16 cellular contexts compared by ENCODE assay signal in genomic region chr3:147404000-147404799, GRCh38. TPM values are rescaled to one million over a fixed set of nuclear protein-coding genes. Genes with fewer than 3 reads are reported as not detected.
A peak's percentile ranks its signal among the peaks of the same experiment; 100 is the strongest.
DNase-seq lines count a peak whose midpoint lies in the region; ATAC-seq, FAIRE-seq and TF ChIP-seq lines count a peak whose summit lies in the region.
"Had no signal": no experiment of that assay in that cellular context is flagged by ENCODE, and none has a peak within 500 bp of the region (broad histone marks: within the 10 kb centered on the region; RNA-seq: fewer than 3 reads in every experiment).

No MANE protein-coding gene starts in this region.

- in situ Hi-C loops in astrocyte of the spinal cord (cut with HindIII; ENCODE audit: low sequenced_read_pairs): no loop called here

- no peak for FAIRE-seq in H1 (lab: Jason Lieb, UNC)
- FAIRE-seq: K562 had no signal

- H3F3A ChIP-seq in GM23338 (replicated peaks; ENCODE audit: low read depth): peaks cover 48% of the 10 kb centered on the region

- peaks cover 98% of the 10 kb centered on the region for H3K27me3 ChIP-seq in GM23338 (ENCODE audit: insufficient read depth)
- peaks cover 46 to 87% (median 78%) of the 10 kb centered on the region in 4 experiments for H3K27me3 ChIP-seq in H1 (replicated peaks in 1 of 4; ENCODE audit: control insufficient read depth in 3 of 4, extremely low read depth in 1 of 4, insufficient read depth in 3 of 4, low read length in 3 of 4)
- peaks cover 7 to 99% of the 10 kb centered on the region in 2 experiments for H3K27me3 ChIP-seq in mesenchymal stem cell (ENCODE audit: control insufficient read depth in 1 of 2, insufficient read depth in 1 of 2, low read length in 2 of 2)

- peaks cover 6% of the 10 kb centered on the region; the same call in 1 of the 2 replicates for H3K9me2 ChIP-seq in GM23338 (ENCODE audit: insufficient read depth)

- H3K14ac ChIP-seq in H1 (ENCODE audit: insufficient read length) (no peak overlapping the region), mesenchymal stem cell (ENCODE audit: low read length in 2 of 2) (no peak overlapping the region)

- no peaks in the 10 kb centered on the region for H3K79me2 ChIP-seq in GM23338 (replicated peaks; ENCODE audit: insufficient read depth)
- no peaks in the 10 kb centered on the region for H3K79me2 ChIP-seq in H1 (ENCODE audit: control insufficient read depth in 1 of 2, insufficient read depth in 2 of 2, low read length in 2 of 2)

- H4K91ac ChIP-seq in H1 (replicated peaks; ENCODE audit: insufficient read length, low read length) (no peak overlapping the region), mesenchymal stem cell (ENCODE audit: low read length) (no peak overlapping the region)

- POLR2A ChIA-PET in H1 (lab: Charles Lee; ENCODE audit: partially characterized antibody): interaction anchor here (1.5 to 3.5 kb wide), 2 partner anchors 12 to 26 kb away, joined by 9 to 24 read pairs; no protein-coding TSS in a partner anchor

- WGBS in H1 (ENCODE audit: extremely low coverage in 1 of 2, insufficient coverage in 1 of 2, insufficient read length in 1 of 2, insufficient replicate concordance in 2 of 2, low coverage in 1 of 2, low lambda C conversion rate in 2 of 2, missing lambda C conversion rate in 1 of 2), 2 experiments: 19% methylated on average over 11 of the region's 11 CpGs; no CpG with 5 or more reads in 1 of the 2 experiments
- WGBS in mesenchymal stem cell: 46% methylated on average over 10 of the region's 11 CpGs

- no peaks in the 10 kb centered on the region for H3K36me3 Mint-ChIP-seq in GM23338 (ENCODE audit: low read depth)

- no peak overlapping the region for H3K56ac ChIP-seq in H1 (replicated peaks; ENCODE audit: insufficient read length, low read depth, low read length)

- H2BK12ac ChIP-seq in H1 (ENCODE audit: low read depth, low read length): 0 out of 2 replicates have a peak overlapping the region, but pooled peaks have one; percentile 51
- no peak overlapping the region for H2BK12ac ChIP-seq in mesenchymal stem cell (ENCODE audit: low read length in 2 of 2)

- no peaks in the 10 kb centered on the region for H3K79me1 ChIP-seq in H1 (ENCODE audit: low read depth, low read length)
- H3K79me1 ChIP-seq in mesenchymal stem cell (replicated peaks; ENCODE audit: low read length, poor library complexity, severe bottlenecking): peaks cover 8% of the 10 kb centered on the region

- CTCF ChIA-PET in H1 (lab: Charles Lee; ENCODE audit: partially characterized antibody): interaction anchor here (0.9 to 27.3 kb wide), 11 partner anchors 8 to 52 kb away, joined by 3 to 485 read pairs (median 7); no protein-coding TSS in a partner anchor

- peak overlapping the region; percentile 71 for H3K4me3 ChIP-seq in GM23338
- peak overlapping the region; percentile 54 for H3K4me3 ChIP-seq in astrocyte of the spinal cord (ENCODE audit: low read depth, low read length)
- H3K4me3 ChIP-seq in H1 (ENCODE audit: extremely low read depth in 1 of 4, insufficient read depth in 2 of 4, low read depth in 3 of 4, low read length in 4 of 4): peak overlapping the region in 2 of 4 experiments; percentile 26 to 40; a peak in 4 of 8 replicates
- H3K4me3 ChIP-seq in mesenchymal stem cell (ENCODE audit: insufficient read depth in 1 of 2, low read depth in 1 of 2, low read length in 2 of 2): no peak overlapping the region
- H3K4me3 ChIP-seq: BLaER1, K562 had no signal

- H2BK20ac ChIP-seq in H1 (ENCODE audit: low read length): no peak overlapping the region

- H2AFZ ChIP-seq in GM23338 (no peak overlapping the region), H1 (ENCODE audit: low read length) (no peak overlapping the region), mesenchymal stem cell (ENCODE audit: low read depth, low read length) (no peak overlapping the region)

- H3K36me3 ChIP-seq in GM23338 (ENCODE audit: insufficient read depth): no peaks in the 10 kb centered on the region
- H3K36me3 ChIP-seq in H1 (ENCODE audit: control insufficient read depth in 2 of 4, insufficient read depth in 4 of 4, low read length in 3 of 4): no peaks in the 10 kb centered on the region; a peak in 1 of 8 replicates
- H3K36me3 ChIP-seq in mesenchymal stem cell (ENCODE audit: control insufficient read depth in 1 of 2, insufficient read depth in 2 of 2, low read depth in 1 of 2, low read length in 2 of 2): no peaks in the 10 kb centered on the region
- H3K36me3 ChIP-seq: BLaER1 had no signal

- peaks cover 9% of the 10 kb centered on the region for H3K23me2 ChIP-seq in H1 (ENCODE audit: low read depth, low read length)

- H3K4me2 ChIP-seq in GM23338 (peak overlapping the region; percentile 95), H1 (ENCODE audit: insufficient read depth in 1 of 2, low read depth in 2 of 2, low read length in 2 of 2) (peak overlapping the region; percentile 62 to 91), mesenchymal stem cell (ENCODE audit: low read length, poor library complexity, severe bottlenecking) (peak overlapping the region; percentile 84)
- H3K4me2 ChIP-seq: BLaER1 had no signal

- no peak overlapping the region; the same call in 1 of the 2 replicates for H3K18ac ChIP-seq in H1 (ENCODE audit: extremely low read depth, low read length)
- no peak overlapping the region for H3K18ac ChIP-seq in mesenchymal stem cell (ENCODE audit: low read depth in 1 of 2, low read length in 2 of 2)

- peaks cover 82% of the 10 kb centered on the region for H3K4me1 Mint-ChIP-seq in GM23338

- H4K8ac ChIP-seq in H1 (ENCODE audit: extremely low read depth, insufficient read depth, low read length) (no peak overlapping the region), mesenchymal stem cell (ENCODE audit: low read length) (no peak overlapping the region)

- peaks cover 99% of the 10 kb centered on the region for H3K27me3 Mint-ChIP-seq in GM23338 (ENCODE audit: insufficient read depth, low read depth, poor library complexity)

- H3K23ac ChIP-seq in H1 (ENCODE audit: insufficient read length): no peak overlapping the region
- no peak overlapping the region for H3K23ac ChIP-seq in mesenchymal stem cell (ENCODE audit: low read length in 2 of 2)

- H3K27ac ChIP-seq in GM23338 (ENCODE audit: low read depth) (no peak overlapping the region), H1 (ENCODE audit: low read depth, low read length) (no peak overlapping the region), mesenchymal stem cell (ENCODE audit: low read length, poor library complexity, severe bottlenecking) (peak overlapping the region; percentile 19)
- H3K27ac ChIP-seq: BLaER1 had no signal

- H3K9ac ChIP-seq in H1 (replicated peaks in 1 of 4; ENCODE audit: extremely low read depth in 1 of 4, low read depth in 3 of 4, low read length in 3 of 4): no peak overlapping the region; a peak in 1 of 7 replicates
- H3K9ac ChIP-seq in mesenchymal stem cell (ENCODE audit: low read length): no peak overlapping the region
- H3K9ac ChIP-seq: BLaER1 had no signal

- TF ChIP-seq EP300 in H1 (IDR thresholded peaks at IDR 0.05; ENCODE audit: borderline replicate concordance in 1 of 2, low read depth in 2 of 2, low read length in 2 of 2): no peak

- H2BK120ac ChIP-seq in H1 (replicated peaks; ENCODE audit: low read depth, low read length) (no peak overlapping the region), mesenchymal stem cell (ENCODE audit: low read depth, low read length) (no peak overlapping the region)

- no peak; the same call in 2 of the 3 replicates for ATAC-seq in GM23338
- no peak for ATAC-seq in HG03039 (IDR thresholded peaks at IDR 0.05; ENCODE audit: unreplicated experiment)
- ATAC-seq: K562, PC-3 had no signal

- peak; percentile 12 for DNase-seq in GM23338 (ENCODE audit: low spot score)
- DNase-seq in astrocyte of the spinal cord (ENCODE audit: low read depth, low spot score): peak; percentile 45
- DNase-seq in H1 (ENCODE audit: low read depth in 1 of 2, low spot score in 2 of 2): peak in 1 of 2 experiments; percentile 47
- no peak for DNase-seq in mesenchymal stem cell
- DNase-seq in activated CD8-positive, alpha-beta memory T cell treated with anti-CD3 and anti-CD28 coated beads, Interleukin-2, amount 50 U/mL, for 4 hours: no peak
- no peak for DNase-seq in activated naive CD4-positive, alpha-beta T cell treated with anti-CD3 and anti-CD28 coated beads, Interleukin-2, amount 50 U/mL, for 16 hours
- DNase-seq in activated naive CD4-positive, alpha-beta T cell treated with Interleukin-2 at 50 U/mL for 16 hours: no peak
- DNase-seq: 8988T, HCEC 1CT, NCI-H146, NCI-H2107, PC-3 had no signal

- H3K4me1 ChIP-seq in GM23338 (ENCODE audit: insufficient read depth): peaks cover 86% of the 10 kb centered on the region
- H3K4me1 ChIP-seq in H1 (replicated peaks in 1 of 4; ENCODE audit: control insufficient read depth in 3 of 4, insufficient read depth in 4 of 4, low read length in 3 of 4): peaks cover 21 to 38% (median 26%) of the 10 kb centered on the region in 4 experiments
- peaks cover 24% of the 10 kb centered on the region for H3K4me1 ChIP-seq in mesenchymal stem cell (ENCODE audit: control insufficient read depth, insufficient read depth, low read depth, low read length)

- H4K5ac ChIP-seq in H1 (ENCODE audit: insufficient read length, low read depth, low read length): no peak overlapping the region

- H2BK15ac ChIP-seq in H1 (ENCODE audit: low read length) (0 out of 2 replicates have a peak overlapping the region, but pooled peaks have one; percentile 31), mesenchymal stem cell (ENCODE audit: low read depth, poor library complexity, severe bottlenecking) (no peak overlapping the region)

- H3K27ac Mint-ChIP-seq in GM23338: no peak overlapping the region

- H3K9me3 ChIP-seq in H1 (ENCODE audit: insufficient read depth in 2 of 2, low read depth in 1 of 2, low read length in 1 of 2) (no peaks in the 10 kb centered on the region), mesenchymal stem cell (ENCODE audit: control insufficient read depth, low read length) (no peaks in the 10 kb centered on the region)

- peak overlapping the region; percentile 55 for H3K4me3 Mint-ChIP-seq in GM23338

- TF ChIP-seq POLR2A in H1 (IDR thresholded peaks at IDR 0.05; ENCODE audit: control extremely low read depth in 1 of 2, low read depth in 2 of 2, low read length in 2 of 2): no peak

- no peak for TF ChIP-seq RAD21 in H1 (IDR thresholded peaks at IDR 0.05 in 1 of 2, conservative IDR thresholded peaks at IDR 0.05 in 1 of 2; ENCODE audit: low read depth in 2 of 2, low read length in 2 of 2)

- peaks cover 5% of the 10 kb centered on the region; the same call in 2 of the 3 replicates for H3K9me3 Mint-ChIP-seq in GM23338

- H3K4ac ChIP-seq in H1 (replicated peaks; ENCODE audit: insufficient read length, low read depth, low read length) (no peak overlapping the region), mesenchymal stem cell (ENCODE audit: low read depth in 1 of 2, low read length in 2 of 2) (no peak overlapping the region)

- TF ChIP-seq CTCF in GM23338 (conservative IDR thresholded peaks at IDR 0.05; ENCODE audit: low read depth in 2 of 2) (no peak), astrocyte of the spinal cord (IDR thresholded peaks at IDR 0.05; ENCODE audit: low read depth, low read length) (no peak), H1 (IDR thresholded peaks at IDR 0.05; ENCODE audit: control extremely low read depth in 1 of 3, insufficient read depth in 1 of 3, low read depth in 1 of 3, low read length in 3 of 3) (no peak)

- no peak overlapping the region for H2AK5ac ChIP-seq in H1 (ENCODE audit: low read depth, low read length)
- no peak overlapping the region for H2AK5ac ChIP-seq in mesenchymal stem cell (ENCODE audit: low read length, severe bottlenecking)

- H4K20me1 ChIP-seq in GM23338 (replicated peaks; ENCODE audit: insufficient read depth): no peaks in the 10 kb centered on the region; the same call in 1 of the 2 replicates
- H4K20me1 ChIP-seq in H1 (replicated peaks in 1 of 2; ENCODE audit: control insufficient read depth in 1 of 2, insufficient read depth in 2 of 2, low read length in 2 of 2): peaks cover 0 to 9% of the 10 kb centered on the region in 2 experiments

- H2BK5ac ChIP-seq in H1 (ENCODE audit: low read depth, low read length): no peak overlapping the region
- H2BK5ac ChIP-seq in mesenchymal stem cell (ENCODE audit: low read depth, low read length, poor library complexity, severe bottlenecking): peak overlapping the region; percentile 3

RNA-seq across cellular contexts. Expression of gene ZIC4, which starts 2.1 kb away (rescaled TPM):
- not detected in 2 replicates for total RNA-seq in GM23338 (2014; rRNA removed; shearing (Covaris generic))
- polyA plus RNA-seq in GM23338 (2016; fragmentation: Nextera tagmentation; extraction: Ambion mirVana): 0.12 TPM in 1 of 2 replicates, not detected in the other
- 0.13 TPM in 1 of 2 replicates, not detected in the other for total RNA-seq in H1 (2021; fragmentation: NEBNext Ultra II Directional; extraction: Animal tissue kit (Norgen Biotek cat#: 25700))
- 0.03 and 0.31 TPM in 2 replicates for polyA plus RNA-seq in H1 (2011; rRNA removed)
- polyA plus RNA-seq in H1 (2011; cell fraction: cytosol; rRNA removed): 0.08 TPM
- polyA plus RNA-seq in H1 (2011; cell fraction: nucleus; rRNA removed): 0.27 TPM
- 0.27 TPM in 1 of 4 replicates, not detected in the others for polyA plus RNA-seq in H1 (2012, experiment 1 of 2)
- 0.08 TPM for polyA plus RNA-seq in H1 (2012, experiment 2 of 2)
- polyA plus RNA-seq in H1 (2013, experiment 1 of 2): 0.06 TPM
- polyA plus RNA-seq in H1 (2013, experiment 2 of 2): 0.06 TPM
- polyA minus RNA-seq in H1 (2011; rRNA and poly(A)+ RNA removed): not detected in 2 replicates
- polyA minus RNA-seq in H1 (2011; cell fraction: cytosol; rRNA and poly(A)+ RNA removed): not detected
- 0.60 TPM for polyA minus RNA-seq in H1 (2011; cell fraction: nucleus; rRNA and poly(A)+ RNA removed)
- not detected for polyA plus RNA-seq in mesenchymal stem cell (2013, experiment 1 of 2)
- not detected for polyA plus RNA-seq in mesenchymal stem cell (2013, experiment 2 of 2)
- total RNA-seq: HT1080, K562, PC-3 had no signal
- polyA plus RNA-seq: K562 had no signal

RNA-seq across cellular contexts. Expression of gene ZIC1, which starts 5.0 kb away (rescaled TPM):
- total RNA-seq in GM23338 (2014; rRNA removed; shearing (Covaris generic)): 0.19 and 0.21 TPM in 2 replicates
- polyA plus RNA-seq in GM23338 (2016; fragmentation: Nextera tagmentation; extraction: Ambion mirVana): 0.95 and 1.4 TPM in 2 replicates
- total RNA-seq in H1 (2021; fragmentation: NEBNext Ultra II Directional; extraction: Animal tissue kit (Norgen Biotek cat#: 25700)): 1.5 and 2.2 TPM in 2 replicates
- 0.80 and 3.6 TPM in 2 replicates for polyA plus RNA-seq in H1 (2011; rRNA removed)
- 1.7 TPM for polyA plus RNA-seq in H1 (2011; cell fraction: cytosol; rRNA removed)
- 2.7 TPM for polyA plus RNA-seq in H1 (2011; cell fraction: nucleus; rRNA removed)
- 0.27 to 0.77 TPM (median 0.60 TPM) in 4 replicates for polyA plus RNA-seq in H1 (2012, experiment 1 of 2)
- polyA plus RNA-seq in H1 (2012, experiment 2 of 2): 0.08 TPM
- polyA plus RNA-seq in H1 (2013, experiment 1 of 2): 1.4 TPM
- polyA plus RNA-seq in H1 (2013, experiment 2 of 2): 0.75 TPM
- polyA minus RNA-seq in H1 (2011; rRNA and poly(A)+ RNA removed): 0.07 and 0.47 TPM in 2 replicates
- 1.6 TPM for polyA minus RNA-seq in H1 (2011; cell fraction: cytosol; rRNA and poly(A)+ RNA removed)
- 2.4 TPM for polyA minus RNA-seq in H1 (2011; cell fraction: nucleus; rRNA and poly(A)+ RNA removed)
- polyA plus RNA-seq in mesenchymal stem cell (2013, experiment 1 of 2): 0.17 TPM
- 0.14 TPM for polyA plus RNA-seq in mesenchymal stem cell (2013, experiment 2 of 2)
- total RNA-seq: HT1080, PC-3 had no signal

Comparison
In these comparisons a context has a peak if more than half of its experiments do, and no peak if none do; other contexts are left out.
1. DNase-seq: peak in GM23338 (single experiment) and astrocyte of the spinal cord (single experiment); none in mesenchymal stem cell (single experiment), activated CD8-positive, alpha-beta memory T cell treated with anti-CD3 and anti-CD28 coated beads, Interleukin-2, amount 50 U/mL, for 4 hours (single experiment), activated naive CD4-positive, alpha-beta T cell treated with anti-CD3 and anti-CD28 coated beads, Interleukin-2, amount 50 U/mL, for 16 hours (single experiment) and activated naive CD4-positive, alpha-beta T cell treated with Interleukin-2 at 50 U/mL for 16 hours (single experiment).
2. H3K4me3 ChIP-seq: peak in GM23338 (single experiment) and astrocyte of the spinal cord (single experiment); none in mesenchymal stem cell (0 of 2).
3. Peak in every context shown above with its lines, with median percentiles within 50 percentile points of each other: H3K4me2 ChIP-seq.